Comparison of ENCODE assay signal across 14 cellular contexts in the genomic region with DNA sequence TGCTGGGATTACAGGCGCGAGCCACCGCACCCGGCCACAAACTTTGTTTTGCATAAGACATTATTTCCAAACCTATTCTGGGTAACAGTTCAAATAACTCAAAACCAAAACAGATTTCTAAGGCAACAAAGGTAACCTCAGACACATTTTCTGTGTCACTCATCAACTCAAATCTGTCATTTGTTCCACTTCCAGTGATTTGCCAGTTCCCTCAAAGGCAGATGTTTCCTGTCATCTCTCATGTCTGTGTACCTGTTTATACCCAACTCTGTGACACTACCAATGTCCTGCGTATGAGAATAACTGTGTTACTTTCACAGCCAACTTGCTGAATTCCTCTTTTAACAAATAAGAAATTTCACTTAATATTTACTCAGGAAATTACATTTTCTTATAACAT.
DNase-seq lines count a peak whose midpoint lies in the region; ATAC-seq and FAIRE-seq lines count a peak whose summit lies in the region.
"Had no signal": no experiment of that assay in that cellular context is flagged by ENCODE, and none has a peak within 500 bp of the region (broad histone marks: within the 10 kb centered on the region; RNA-seq: fewer than 3 reads in every experiment).

No MANE protein-coding gene starts in this region.

- no peak overlapping the region; a peak in 1 of 20 replicates for H3K4me3 ChIP-seq in BLaER1 treated with 17β-estradiol and CSF1 and Interleukin-3, amounts not matched to agents 10 nM and 100 nM
- H3K4me3 ChIP-seq: ascending aorta, prostate gland, thoracic aorta had no signal

- no peak overlapping the region for H3K27ac ChIP-seq in BLaER1 treated with 17β-estradiol and CSF1 and Interleukin-3, amounts not matched to agents 10 nM and 100 nM
- H3K27ac ChIP-seq: ascending aorta, prostate gland, thoracic aorta had no signal

- H3K36me3 ChIP-seq in BLaER1 treated with 17β-estradiol and CSF1 and Interleukin-3, amounts not matched to agents 10 nM and 100 nM, result no peaks in the 10 kb centered on the region
- H3K36me3 ChIP-seq: ascending aorta, prostate gland, thoracic aorta had no signal

- H3K4me2 ChIP-seq in BLaER1 treated with 17β-estradiol and CSF1 and Interleukin-3, amounts not matched to agents 10 nM and 100 nM, result peak overlapping the region in 7 of 11 experiments; percentile 20 to 72 (median 34); a peak in 12 of 22 replicates

- H3K9ac ChIP-seq in BLaER1 treated with 17β-estradiol and CSF1 and Interleukin-3, amounts not matched to agents 10 nM and 100 nM, result no peak overlapping the region

- DNase-seq in stimulated activated CD8-positive, alpha-beta memory T cell treated with anti-CD3 and anti-CD28 coated beads, Interleukin-4, amount 100 ng/mL, for 48 hours, result no peak
- DNase-seq in NCI-H1092 (lab: John Stamatoyannopoulos, UW) (no peak), RCC 7860 (ENCODE audit: low spot score) (no peak), NCI-H1105 treated with DMSO at 0.1 percent for 48 hours (lab: John Stamatoyannopoulos, UW) (no peak)
- DNase-seq: activated CD8-positive, alpha-beta memory T cell treated with anti-CD3 and anti-CD28 coated beads, Interleukin-2, amount 50 U/mL, for 4 hours; SW 1271 had no signal

- no peaks in the 10 kb centered on the region for H4K20me1 ChIP-seq in BLaER1 treated with 17β-estradiol and CSF1 and Interleukin-3, amounts not matched to agents 10 nM and 100 nM

- peaks cover 0 to 40% (median 11%) of the 10 kb centered on the region in 10 experiments; a peak in 13 of 20 replicates for H3K4me1 ChIP-seq in BLaER1 treated with 17β-estradiol and CSF1 and Interleukin-3, amounts not matched to agents 10 nM and 100 nM
- H3K4me1 ChIP-seq: ascending aorta, prostate gland had no signal

- ATAC-seq in GM19324 (IDR thresholded peaks at IDR 0.05; ENCODE audit: low FRiP score, unreplicated experiment) (peak; percentile 84), HG02623 (IDR thresholded peaks at IDR 0.05; ENCODE audit: unreplicated experiment) (peak; percentile 91), HG03432 (IDR thresholded peaks at IDR 0.05; ENCODE audit: unreplicated experiment) (peak; percentile 93)
- ATAC-seq: HCT116 had no signal

- no peaks in the 10 kb centered on the region; a peak in 1 of 22 replicates for H3K9me3 ChIP-seq in BLaER1 treated with 17β-estradiol and CSF1 and Interleukin-3, amounts not matched to agents 10 nM and 100 nM (replicated peaks in 1 of 11)
- H3K9me3 ChIP-seq: ascending aorta, prostate gland, thoracic aorta had no signal

- no peaks in the 10 kb centered on the region for H3K27me3 ChIP-seq in BLaER1 treated with 17β-estradiol and CSF1 and Interleukin-3, amounts not matched to agents 10 nM and 100 nM
- H3K27me3 ChIP-seq: ascending aorta had no signal

- FAIRE-seq in RCC 7860 (lab: Jason Lieb, UNC), result no peak
